Comparison of ENCODE assay signal across 11 cellular contexts in genomic region chr12:95205016-95205415, GRCh38. TPM values are rescaled to one million over a fixed set of nuclear protein-coding genes. Genes with fewer than 3 reads are reported as not detected.
DNase-seq lines count a peak whose midpoint lies in the region; ATAC-seq and TF ChIP-seq lines count a peak whose summit lies in the region.
"Had no signal": no experiment of that assay in that cellular context is flagged by ENCODE, and none has a peak within 500 bp of the region (broad histone marks: within the 10 kb centered on the region; RNA-seq: fewer than 3 reads in every experiment).

No MANE protein-coding gene starts in this region.

- no peaks in the 10 kb centered on the region for H4K20me1 ChIP-seq in OCI-LY7 (ENCODE audit: insufficient read depth, low read length)

- BruUV-seq in OCI-LY7 (replicated peaks; lab: Mats Ljungman, UMichigan) = no TSS peak

- no peaks in the 10 kb centered on the region for H3K9me2 ChIP-seq in OCI-LY7 (ENCODE audit: insufficient read depth, low read length)

- DNase-seq in OCI-LY7 (ENCODE audit: low spot score) (no peak), coronary artery (ENCODE audit: low spot score) (no peak), type B pancreatic cell (ENCODE audit: extremely low spot score, unreplicated experiment) (no peak)
- DNase-seq in stimulated activated CD4-positive, alpha-beta T cell treated with anti-CD3 and anti-CD28 coated beads, Interleukin-4, amount 100 ng/mL, for 1 hour = no peak
- DNase-seq: DMS79, NCI-H524 treated with DMSO at 0.1 percent for 48 hours had no signal

- no peaks in the 10 kb centered on the region; the same call in 1 of the 2 replicates for H3K36me3 ChIP-seq in OCI-LY7 (ENCODE audit: insufficient read depth, low read length)
- H3K36me3 ChIP-seq in mesodermal cell (ENCODE audit: control insufficient read depth, insufficient read depth, low read length) = peaks cover 27% of the 10 kb centered on the region
- H3K36me3 ChIP-seq: MG63 had no signal

- H3K4me1 Mint-ChIP-seq in type B pancreatic cell (ENCODE audit: unreplicated experiment) = peaks cover 42% of the 10 kb centered on the region

- H3K9me3 Mint-ChIP-seq in type B pancreatic cell = peaks cover 4% of the 10 kb centered on the region

- CTCF ChIA-PET in OCI-LY7 (lab: Charles Lee; ENCODE audit: unreplicated experiment) = no interaction called here

- H3K4me3 Mint-ChIP-seq in type B pancreatic cell = no peak overlapping the region
- H3K4me3 Mint-ChIP-seq: activated naive CD8-positive, alpha-beta T cell had no signal

- intact Hi-C loops in OCI-LY7 (cut with micrococcal nuclease; ENCODE audit: unreplicated experiment) = no loop called here

- ATAC-seq in HG02852 (IDR thresholded peaks at IDR 0.05; ENCODE audit: unreplicated experiment) (no peak), HG02763 (IDR thresholded peaks at IDR 0.05; ENCODE audit: unreplicated experiment) (no peak)

- H3K27ac ChIP-seq in OCI-LY7 (ENCODE audit: low read depth, low read length, poor library complexity, severe bottlenecking) (peak overlapping the region; percentile 10), coronary artery (peak overlapping the region; percentile 61 to 80), mesodermal cell (ENCODE audit: low read depth, low read length, severe bottlenecking) (peak overlapping the region; percentile 94)

- H3K4me3 ChIP-seq in OCI-LY7 (ENCODE audit: low read depth, low read length, poor library complexity, severe bottlenecking) (no peak overlapping the region), coronary artery (no peak overlapping the region), mesodermal cell (ENCODE audit: extremely low read depth, insufficient read depth, low read length, poor library complexity, severe bottlenecking) (no peak overlapping the region)
- H3K4me3 ChIP-seq: MG63 had no signal

- H2AFZ ChIP-seq in OCI-LY7 (ENCODE audit: low read length) = no peak overlapping the region

- no CpG with 5 or more reads among the region's 1 CpG for WGBS in mesodermal cell (ENCODE audit: insufficient coverage in 2 of 2), 2 experiments

- H3K79me2 ChIP-seq in OCI-LY7 (ENCODE audit: insufficient read depth, low read depth, low read length) = peaks cover 20% of the 10 kb centered on the region

- H3K27ac Mint-ChIP-seq in type B pancreatic cell = peak overlapping the region; percentile 85
- H3K27ac Mint-ChIP-seq: activated naive CD8-positive, alpha-beta T cell had no signal

- H3K9me3 ChIP-seq in OCI-LY7 (ENCODE audit: low read length) (no peaks in the 10 kb centered on the region), mesodermal cell (ENCODE audit: control insufficient read depth, low read length) (no peaks in the 10 kb centered on the region)
- H3K9me3 ChIP-seq: MG63 had no signal

- peaks cover 35% of the 10 kb centered on the region for H3K36me3 Mint-ChIP-seq in type B pancreatic cell

- no peaks in the 10 kb centered on the region for H3K27me3 Mint-ChIP-seq in type B pancreatic cell
- H3K27me3 Mint-ChIP-seq: activated naive CD8-positive, alpha-beta T cell had no signal

- POLR2A ChIA-PET in OCI-LY7 (lab: Charles Lee) = interaction anchor here (0.7 kb wide), 1 partner anchor 9 kb away, joined by 3 read pairs; no protein-coding TSS in a partner anchor

- no peak overlapping the region for H3K4me2 ChIP-seq in OCI-LY7 (ENCODE audit: low read length)

- H3K4me1 ChIP-seq in OCI-LY7 (ENCODE audit: insufficient read depth, low read length, poor library complexity, severe bottlenecking) (peaks cover 52% of the 10 kb centered on the region), mesodermal cell (ENCODE audit: control insufficient read depth, insufficient read depth, low read length, poor library complexity, severe bottlenecking) (peaks cover 45% of the 10 kb centered on the region)

- TF ChIP-seq CTCF in OCI-LY7 (conservative IDR thresholded peaks at IDR 0.05; ENCODE audit: low read length) (no peak), coronary artery (IDR thresholded peaks at IDR 0.05) (no peak), type B pancreatic cell (conservative IDR thresholded peaks at IDR 0.05) (no peak)

RNA-seq across cellular contexts. Expression of gene FGD6, which starts 12.3 kb away (rescaled TPM):
- 5.6 and 7.3 TPM in 2 replicates for total RNA-seq in OCI-LY7 (2014; rRNA removed; shearing (Covaris generic))
- total RNA-seq in OCI-LY7 (2022) (7.8 and 11.2 TPM in 2 replicates), type B pancreatic cell (ENCODE audit: low replicate concordance) (15.8 and 27.5 TPM in 2 replicates)
- polyA plus RNA-seq in mesodermal cell (2013, experiment 1 of 2) = 17.7 TPM
- 19.0 TPM for polyA plus RNA-seq in mesodermal cell (2013, experiment 2 of 2)

RNA-seq across cellular contexts. Expression of gene VEZT, which starts 12.6 kb away (rescaled TPM):
- 52.5 and 57.7 TPM in 2 replicates for total RNA-seq in OCI-LY7 (2014; rRNA removed; shearing (Covaris generic))
- total RNA-seq in OCI-LY7 (2022) (77.1 and 93.5 TPM in 2 replicates), type B pancreatic cell (ENCODE audit: low replicate concordance) (58.6 and 69.1 TPM in 2 replicates)
- polyA plus RNA-seq in mesodermal cell (2013, experiment 1 of 2) = 52.9 TPM
- polyA plus RNA-seq in mesodermal cell (2013, experiment 2 of 2) = 53.5 TPM

Comparison
In these comparisons a context has a peak if more than half of its experiments do, and no peak if none do; other contexts are left out.
1. H3K27ac ChIP-seq: peak in every context shown above with its lines; median percentile 94 in mesodermal cell; 70 in coronary artery; 10 in OCI-LY7.